In genomic region chr17:55601874-55602364, GRCh38 we compare ENCODE assay signal across 9 cellular contexts.
DNase-seq lines count a peak whose midpoint lies in the region; ATAC-seq and TF ChIP-seq lines count a peak whose summit lies in the region.
"Had no signal": no experiment of that assay in that cellular context is flagged by ENCODE, and none has a peak within 500 bp of the region (broad histone marks: within the 10 kb centered on the region; RNA-seq: fewer than 3 reads in every experiment).

No MANE protein-coding gene starts in this region.

- peak; percentile 64 for TF ChIP-seq CTCF in OCI-LY1 (IDR thresholded peaks at IDR 0.05; ENCODE audit: low read length)
- peak; percentile 59 for TF ChIP-seq CTCF in neural progenitor cell (IDR thresholded peaks at IDR 0.05)

- H3K27ac Mint-ChIP-seq in neural progenitor cell = no peak overlapping the region
- H3K27ac Mint-ChIP-seq in natural killer cell treated with Interleukin-12 subunit alpha and Interleukin-12 subunit beta and Interleukin-15 and Interleukin-18, amount 100 ng/mL, for 72 hours = no peak overlapping the region
- no peak overlapping the region for H3K27ac Mint-ChIP-seq in activated T-helper 1 cell treated with anti-CD3 and anti-CD28 coated beads, Interleukin-12 subunit alpha, Interleukin-12 subunit beta, Interleukin-2, Interleukin-4 antibody, amounts not matched to agents 30 ng/mL and 10 ng/mL and 1 ng/mL, durations not matched to agents 14 hours and 24 hours and 36 hours

- peak; percentile 2 for DNase-seq in NCI-H2171 treated with DMSO at 0.1 percent for 48 hours (lab: John Stamatoyannopoulos, UW)
- DNase-seq in NCI-H2171 (lab: John Stamatoyannopoulos, UW) = no peak
- peak; percentile 59 to 64 for DNase-seq in dermis microvascular lymphatic vessel endothelial cell (ENCODE audit: low read depth in 2 of 2)
- peak; percentile 81 for DNase-seq in neural progenitor cell (ENCODE audit: low spot score)
- no peak for DNase-seq in natural killer cell treated with Interleukin-12 subunit alpha and Interleukin-12 subunit beta and Interleukin-15 and Interleukin-18, amount 100 ng/mL, for 72 hours (ENCODE audit: low spot score)
- no peak for DNase-seq in activated T-helper 1 cell treated with anti-CD3 and anti-CD28 coated beads, Interleukin-12 subunit alpha, Interleukin-12 subunit beta, Interleukin-2, Interleukin-4 antibody, amounts not matched to agents 30 ng/mL and 10 ng/mL and 1 ng/mL, durations not matched to agents 14 hours and 24 hours and 36 hours (ENCODE audit: low spot score)

- no peaks in the 10 kb centered on the region for H3K79me2 ChIP-seq in OCI-LY1 (ENCODE audit: insufficient read depth, low read length)
- no peaks in the 10 kb centered on the region for H3K79me2 ChIP-seq in neural progenitor cell (ENCODE audit: low read depth)

- H3K27me3 Mint-ChIP-seq in neural progenitor cell (ENCODE audit: insufficient read depth, low read depth) = no peaks in the 10 kb centered on the region
- H3K27me3 Mint-ChIP-seq in natural killer cell treated with Interleukin-12 subunit alpha and Interleukin-12 subunit beta and Interleukin-15 and Interleukin-18, amount 100 ng/mL, for 72 hours = peaks cover 12 to 27% of the 10 kb centered on the region in 2 donors
- H3K27me3 Mint-ChIP-seq in activated T-helper 1 cell treated with anti-CD3 and anti-CD28 coated beads, Interleukin-12 subunit alpha, Interleukin-12 subunit beta, Interleukin-2, Interleukin-4 antibody, amounts not matched to agents 30 ng/mL and 10 ng/mL and 1 ng/mL, durations not matched to agents 14 hours and 24 hours and 36 hours (ENCODE audit: insufficient read depth) = peaks cover 3% of the 10 kb centered on the region

- peak; percentile 57 for ATAC-seq in HG02798 (IDR thresholded peaks at IDR 0.05; ENCODE audit: poor library complexity, unreplicated experiment)
- ATAC-seq in natural killer cell treated with Interleukin-12 subunit alpha and Interleukin-12 subunit beta and Interleukin-15 and Interleukin-18, amount 100 ng/mL, for 72 hours = no peak

- no peak overlapping the region for H3K4me2 ChIP-seq in OCI-LY1 (ENCODE audit: low read length)
- peak overlapping the region; percentile 64 for H3K4me2 ChIP-seq in neural progenitor cell

- H3K27me3 ChIP-seq in OCI-LY1 (ENCODE audit: insufficient read depth, low read length) (no peaks in the 10 kb centered on the region), neural progenitor cell (no peaks in the 10 kb centered on the region)
- H3K27me3 ChIP-seq: BLaER1 treated with 17β-estradiol and CSF1 and Interleukin-3, amounts not matched to agents 10 nM and 100 nM had no signal

- H3F3A ChIP-seq in OCI-LY1 (ENCODE audit: insufficient read depth, low read length) (no peaks in the 10 kb centered on the region), neural progenitor cell (ENCODE audit: low read depth) (peaks cover 12% of the 10 kb centered on the region)

- H3K9me2 ChIP-seq in OCI-LY1 (ENCODE audit: low read depth, low read length) = no peaks in the 10 kb centered on the region

- no peaks in the 10 kb centered on the region for H3K36me3 Mint-ChIP-seq in neural progenitor cell
- peaks cover 34% of the 10 kb centered on the region for H3K36me3 Mint-ChIP-seq in natural killer cell treated with Interleukin-12 subunit alpha and Interleukin-12 subunit beta and Interleukin-15 and Interleukin-18, amount 100 ng/mL, for 72 hours
- H3K36me3 Mint-ChIP-seq in activated T-helper 1 cell treated with anti-CD3 and anti-CD28 coated beads, Interleukin-12 subunit alpha, Interleukin-12 subunit beta, Interleukin-2, Interleukin-4 antibody, amounts not matched to agents 30 ng/mL and 10 ng/mL and 1 ng/mL, durations not matched to agents 14 hours and 24 hours and 36 hours (ENCODE audit: low read depth) = no peaks in the 10 kb centered on the region

- H3K9me3 ChIP-seq in OCI-LY1 (ENCODE audit: low read length) (peaks cover 10% of the 10 kb centered on the region), neural progenitor cell (ENCODE audit: low read depth) (peaks cover 8% of the 10 kb centered on the region)

- no peaks in the 10 kb centered on the region for H3K36me3 ChIP-seq in OCI-LY1 (ENCODE audit: insufficient read depth, low read length)
- peaks cover 12% of the 10 kb centered on the region for H3K36me3 ChIP-seq in neural progenitor cell
- H3K36me3 ChIP-seq: BLaER1 treated with 17β-estradiol and CSF1 and Interleukin-3, amounts not matched to agents 10 nM and 100 nM had no signal

- H3K4me3 Mint-ChIP-seq in neural progenitor cell = no peak overlapping the region
- H3K4me3 Mint-ChIP-seq in natural killer cell treated with Interleukin-12 subunit alpha and Interleukin-12 subunit beta and Interleukin-15 and Interleukin-18, amount 100 ng/mL, for 72 hours = no peak overlapping the region
- H3K4me3 Mint-ChIP-seq in activated T-helper 1 cell treated with anti-CD3 and anti-CD28 coated beads, Interleukin-12 subunit alpha, Interleukin-12 subunit beta, Interleukin-2, Interleukin-4 antibody, amounts not matched to agents 30 ng/mL and 10 ng/mL and 1 ng/mL, durations not matched to agents 14 hours and 24 hours and 36 hours = no peak overlapping the region

- H3K4me1 ChIP-seq in OCI-LY1 (ENCODE audit: insufficient read depth, low read length, severe bottlenecking) (no peaks in the 10 kb centered on the region), neural progenitor cell (peaks cover 24% of the 10 kb centered on the region)

- no peak overlapping the region for H3K9ac ChIP-seq in OCI-LY1 (ENCODE audit: low read length)
- H3K9ac ChIP-seq in neural progenitor cell = no peak overlapping the region
- H3K9ac ChIP-seq: BLaER1 treated with 17β-estradiol and CSF1 and Interleukin-3, amounts not matched to agents 10 nM and 100 nM had no signal

- no peaks in the 10 kb centered on the region for H4K20me1 ChIP-seq in OCI-LY1 (ENCODE audit: insufficient read depth, low read length)
- no peaks in the 10 kb centered on the region for H4K20me1 ChIP-seq in neural progenitor cell (ENCODE audit: low read depth)
- H4K20me1 ChIP-seq: BLaER1 treated with 17β-estradiol and CSF1 and Interleukin-3, amounts not matched to agents 10 nM and 100 nM had no signal

- H2AFZ ChIP-seq in OCI-LY1 (ENCODE audit: low read length) = no peak overlapping the region
- H2AFZ ChIP-seq in neural progenitor cell (replicated peaks) = peak overlapping the region; percentile 97

- intact Hi-C loops in activated T-helper 1 cell treated with anti-CD3 and anti-CD28 coated beads, Interleukin-12 subunit alpha, Interleukin-12 subunit beta, Interleukin-2, Interleukin-4 antibody, amounts not matched to agents 30 ng/mL and 10 ng/mL and 1 ng/mL, durations not matched to agents 14 hours and 24 hours and 36 hours (cut with micrococcal nuclease) = loop anchor here (1.0 kb wide), 1 partner anchor 76 kb away; no protein-coding TSS in a partner anchor

- H3K4me1 Mint-ChIP-seq in neural progenitor cell = peaks cover 12% of the 10 kb centered on the region
- no peaks in the 10 kb centered on the region for H3K4me1 Mint-ChIP-seq in natural killer cell treated with Interleukin-12 subunit alpha and Interleukin-12 subunit beta and Interleukin-15 and Interleukin-18, amount 100 ng/mL, for 72 hours (ENCODE audit: low read depth in 2 of 2)
- no peaks in the 10 kb centered on the region for H3K4me1 Mint-ChIP-seq in activated T-helper 1 cell treated with anti-CD3 and anti-CD28 coated beads, Interleukin-12 subunit alpha, Interleukin-12 subunit beta, Interleukin-2, Interleukin-4 antibody, amounts not matched to agents 30 ng/mL and 10 ng/mL and 1 ng/mL, durations not matched to agents 14 hours and 24 hours and 36 hours (ENCODE audit: low read depth)

- H3K27ac ChIP-seq in OCI-LY1 (ENCODE audit: low read depth, low read length, poor library complexity, severe bottlenecking) (no peak overlapping the region), neural progenitor cell (peak overlapping the region; percentile 82)
- H3K27ac ChIP-seq: BLaER1 treated with 17β-estradiol and CSF1 and Interleukin-3, amounts not matched to agents 10 nM and 100 nM had no signal

- H3K9me3 Mint-ChIP-seq in neural progenitor cell = peaks cover 16% of the 10 kb centered on the region
- peaks cover 18% of the 10 kb centered on the region for H3K9me3 Mint-ChIP-seq in natural killer cell treated with Interleukin-12 subunit alpha and Interleukin-12 subunit beta and Interleukin-15 and Interleukin-18, amount 100 ng/mL, for 72 hours
- peaks cover 29% of the 10 kb centered on the region for H3K9me3 Mint-ChIP-seq in activated T-helper 1 cell treated with anti-CD3 and anti-CD28 coated beads, Interleukin-12 subunit alpha, Interleukin-12 subunit beta, Interleukin-2, Interleukin-4 antibody, amounts not matched to agents 30 ng/mL and 10 ng/mL and 1 ng/mL, durations not matched to agents 14 hours and 24 hours and 36 hours

- H3K4me3 ChIP-seq in OCI-LY1 (ENCODE audit: low read depth, low read length, poor library complexity, severe bottlenecking) (no peak overlapping the region), neural progenitor cell (peak overlapping the region; percentile 22)
- H3K4me3 ChIP-seq: BLaER1 treated with 17β-estradiol and CSF1 and Interleukin-3, amounts not matched to agents 10 nM and 100 nM had no signal

Comparison
In these comparisons a context has a peak if more than half of its experiments do, and no peak if none do; other contexts are left out.
1. DNase-seq: peak in NCI-H2171 treated with DMSO at 0.1 percent for 48 hours (single experiment), dermis microvascular lymphatic vessel endothelial cell (2 of 2) and neural progenitor cell (single experiment); none in NCI-H2171 (single experiment), natural killer cell treated with Interleukin-12 subunit alpha and Interleukin-12 subunit beta and Interleukin-15 and Interleukin-18, amount 100 ng/mL, for 72 hours (single experiment) and activated T-helper 1 cell treated with anti-CD3 and anti-CD28 coated beads, Interleukin-12 subunit alpha, Interleukin-12 subunit beta, Interleukin-2, Interleukin-4 antibody, amounts not matched to agents 30 ng/mL and 10 ng/mL and 1 ng/mL, durations not matched to agents 14 hours and 24 hours and 36 hours (single experiment).